In genomic region chr6:40877362-40877761, GRCh38 we compare ENCODE assay signal across 18 cellular contexts.
A peak's percentile ranks its signal among the peaks of the same experiment; 100 is the strongest.
DNase-seq lines count a peak whose midpoint lies in the region; ATAC-seq, FAIRE-seq and TF ChIP-seq lines count a peak whose summit lies in the region.
"Had no signal": no experiment of that assay in that cellular context is flagged by ENCODE, and none has a peak within 500 bp of the region (broad histone marks: within the 10 kb centered on the region; RNA-seq: fewer than 3 reads in every experiment).

No MANE protein-coding gene starts in this region.

- peaks cover 10% of the 10 kb centered on the region for H3K4me1 ChIP-seq in keratinocyte (ENCODE audit: control insufficient read depth, extremely low read depth, insufficient read depth, low read length)
- no peaks in the 10 kb centered on the region for H3K4me1 ChIP-seq in kidney (ENCODE audit: control insufficient read depth in 1 of 2, insufficient read depth in 1 of 2, low read depth in 1 of 2, low read length in 2 of 2)
- H3K4me1 ChIP-seq in suprapubic skin = no peaks in the 10 kb centered on the region
- H3K4me1 ChIP-seq: prostate gland had no signal

- H3K9me3 ChIP-seq in keratinocyte (ENCODE audit: control insufficient read depth, low read depth, low read length) (no peaks in the 10 kb centered on the region), kidney (ENCODE audit: control insufficient read depth in 1 of 2, low read length in 2 of 2) (no peaks in the 10 kb centered on the region), suprapubic skin (no peaks in the 10 kb centered on the region)
- H3K9me3 ChIP-seq: prostate gland, thoracic aorta had no signal

- H3K9ac ChIP-seq in keratinocyte (ENCODE audit: control insufficient read depth, extremely low read depth, insufficient read depth, low read length) (no peak overlapping the region), kidney (ENCODE audit: low read length in 2 of 2) (no peak overlapping the region)

- CTCF ChIA-PET in activated naive CD4-positive, alpha-beta T cell treated with anti-CD3 and anti-CD28 coated beads for 36 hours (lab: Charles Lee) = no interaction called here
- CTCF ChIA-PET in activated naive CD4-positive, alpha-beta T cell treated with anti-CD3 and anti-CD28 coated beads, Interleukin-2, amount 10 ng/mL, durations not matched to agents 7 days and 5 days (lab: Charles Lee) = no interaction called here

- dilution Hi-C loops in keratinocyte (cut with MboI; ENCODE audit: extremely low pct_ligation_motif_present, low sequenced_read_pairs) = no loop called here

- no peak for TF ChIP-seq POLR2A in suprapubic skin (IDR thresholded peaks at IDR 0.05)

- H3K4me3 Mint-ChIP-seq in activated naive CD4-positive, alpha-beta T cell treated with anti-CD3 and anti-CD28 coated beads for 36 hours = no peak overlapping the region
- H3K4me3 Mint-ChIP-seq in activated naive CD4-positive, alpha-beta T cell treated with anti-CD3 and anti-CD28 coated beads, Interleukin-2, amount 10 ng/mL, durations not matched to agents 7 days and 5 days = no peak overlapping the region
- H3K4me3 Mint-ChIP-seq in stimulated activated naive B cell treated with anti-CD40 and anti-IgM and Interleukin-4, amounts not matched to agents 10 μg/mL and 1 μg/mL and 100 μg/mL, for 72 hours = no peak overlapping the region
- H3K4me3 Mint-ChIP-seq: CD8-positive, alpha-beta memory T cell had no signal

- peaks cover 29% of the 10 kb centered on the region for H3K27me3 Mint-ChIP-seq in activated naive CD4-positive, alpha-beta T cell treated with anti-CD3 and anti-CD28 coated beads for 36 hours (ENCODE audit: low read depth)
- H3K27me3 Mint-ChIP-seq in activated naive CD4-positive, alpha-beta T cell treated with anti-CD3 and anti-CD28 coated beads, Interleukin-2, amount 10 ng/mL, durations not matched to agents 7 days and 5 days = peaks cover 40% of the 10 kb centered on the region
- H3K27me3 Mint-ChIP-seq in stimulated activated naive B cell treated with anti-CD40 and anti-IgM and Interleukin-4, amounts not matched to agents 10 μg/mL and 1 μg/mL and 100 μg/mL, for 72 hours = peaks cover 29 to 39% of the 10 kb centered on the region in 2 donors

- H3K36me3 ChIP-seq in keratinocyte (ENCODE audit: control insufficient read depth in 2 of 2, extremely low read depth in 1 of 2, insufficient read depth in 2 of 2, low read length in 2 of 2) = no peaks in the 10 kb centered on the region
- no peaks in the 10 kb centered on the region for H3K36me3 ChIP-seq in kidney (ENCODE audit: control insufficient read depth in 1 of 2, insufficient read depth in 2 of 2, low read length in 2 of 2)
- H3K36me3 ChIP-seq in suprapubic skin = no peaks in the 10 kb centered on the region
- H3K36me3 ChIP-seq: prostate gland, thoracic aorta had no signal

- H3K27ac Mint-ChIP-seq in activated naive CD4-positive, alpha-beta T cell treated with anti-CD3 and anti-CD28 coated beads for 36 hours = no peak overlapping the region
- H3K27ac Mint-ChIP-seq in activated naive CD4-positive, alpha-beta T cell treated with anti-CD3 and anti-CD28 coated beads, Interleukin-2, amount 10 ng/mL, durations not matched to agents 7 days and 5 days = no peak overlapping the region
- H3K27ac Mint-ChIP-seq in stimulated activated naive B cell treated with anti-CD40 and anti-IgM and Interleukin-4, amounts not matched to agents 10 μg/mL and 1 μg/mL and 100 μg/mL, for 72 hours = no peak overlapping the region
- H3K27ac Mint-ChIP-seq: CD8-positive, alpha-beta memory T cell had no signal

- H4K20me1 ChIP-seq in keratinocyte (ENCODE audit: control insufficient read depth, extremely low read depth, insufficient read depth, low read length) = no peaks in the 10 kb centered on the region

- no peak for TF ChIP-seq EP300 in suprapubic skin (IDR thresholded peaks at IDR 0.05)

- no peaks in the 10 kb centered on the region for H3K36me3 Mint-ChIP-seq in activated naive CD4-positive, alpha-beta T cell treated with anti-CD3 and anti-CD28 coated beads for 36 hours (ENCODE audit: low read depth)
- no peaks in the 10 kb centered on the region for H3K36me3 Mint-ChIP-seq in activated naive CD4-positive, alpha-beta T cell treated with anti-CD3 and anti-CD28 coated beads, Interleukin-2, amount 10 ng/mL, durations not matched to agents 7 days and 5 days
- no peaks in the 10 kb centered on the region for H3K36me3 Mint-ChIP-seq in stimulated activated naive B cell treated with anti-CD40 and anti-IgM and Interleukin-4, amounts not matched to agents 10 μg/mL and 1 μg/mL and 100 μg/mL, for 72 hours
- H3K36me3 Mint-ChIP-seq: CD8-positive, alpha-beta memory T cell had no signal

- H3K79me2 ChIP-seq in keratinocyte (ENCODE audit: control insufficient read depth, insufficient read depth, low read length) = no peaks in the 10 kb centered on the region

- intact Hi-C loops in activated naive CD4-positive, alpha-beta T cell treated with anti-CD3 and anti-CD28 coated beads for 36 hours (cut with micrococcal nuclease) = no loop called here
- intact Hi-C loops in kidney (cut with DNase I) = no loop called here

- 55% methylated on average over 1 of the region's 1 CpG for WGBS in suprapubic skin

- peak; percentile 84 for FAIRE-seq in keratinocyte (lab: Jason Lieb, UNC)
- FAIRE-seq in kidney (lab: Jason Lieb, UNC) = no peak
- FAIRE-seq: GM18507, TTC549 had no signal

- H3K4me2 ChIP-seq in keratinocyte (ENCODE audit: control insufficient read depth, extremely low read depth, insufficient read depth, low read depth, low read length) = no peak overlapping the region
- H3K4me2 ChIP-seq: smooth muscle cell had no signal

- peaks cover 7% of the 10 kb centered on the region for H3K9me3 Mint-ChIP-seq in activated naive CD4-positive, alpha-beta T cell treated with anti-CD3 and anti-CD28 coated beads for 36 hours
- no peaks in the 10 kb centered on the region for H3K9me3 Mint-ChIP-seq in activated naive CD4-positive, alpha-beta T cell treated with anti-CD3 and anti-CD28 coated beads, Interleukin-2, amount 10 ng/mL, durations not matched to agents 7 days and 5 days
- H3K9me3 Mint-ChIP-seq in stimulated activated naive B cell treated with anti-CD40 and anti-IgM and Interleukin-4, amounts not matched to agents 10 μg/mL and 1 μg/mL and 100 μg/mL, for 72 hours = peaks cover 4 to 5% of the 10 kb centered on the region in 2 donors

- DNase-seq in activated naive CD4-positive, alpha-beta T cell treated with anti-CD3 and anti-CD28 coated beads for 36 hours = peak; percentile 65
- no peak for DNase-seq in activated naive CD4-positive, alpha-beta T cell treated with anti-CD3 and anti-CD28 coated beads, Interleukin-2, amount 10 ng/mL, durations not matched to agents 7 days and 5 days
- DNase-seq in activated CD8-positive, alpha-beta memory T cell treated with anti-CD3 and anti-CD28 coated beads, Interleukin-2, amount 50 U/mL, for 48 hours = peak; percentile 57
- DNase-seq in keratinocyte (ENCODE audit: low read depth, low spot score) (peak; percentile 75), kidney (no peak), midbrain (lab: John Stamatoyannopoulos, UW) (no peak), suprapubic skin (ENCODE audit: low spot score in 2 of 2) (no peak)
- DNase-seq in stimulated activated naive B cell treated with anti-CD40 and anti-IgM and Interleukin-4, amounts not matched to agents 10 μg/mL and 1 μg/mL and 100 μg/mL, for 72 hours = no peak
- DNase-seq: CD8-positive, alpha-beta memory T cell; DMS79 treated with DMSO at 0.1 percent for 48 hours; Karpas-422; kidney glomerular epithelial cell; RPMI8226 had no signal

- H3K4me3 ChIP-seq in keratinocyte (ENCODE audit: control insufficient read depth in 2 of 3, extremely low read depth in 1 of 3, insufficient read depth in 2 of 3, low read depth in 1 of 3, low read length in 3 of 3) (no peak overlapping the region), kidney (ENCODE audit: low read length in 2 of 2) (no peak overlapping the region), suprapubic skin (no peak overlapping the region)
- H3K4me3 ChIP-seq: prostate gland, smooth muscle cell, thoracic aorta had no signal

- peak; percentile 54 to 75 for ATAC-seq in stimulated activated naive B cell treated with anti-CD40 and anti-IgM and Interleukin-4, amounts not matched to agents 10 μg/mL and 1 μg/mL and 100 μg/mL, for 72 hours (replicated peaks)

- H3K27me3 ChIP-seq in keratinocyte (ENCODE audit: control insufficient read depth, extremely low read depth, insufficient read depth, low read length) = peaks cover 9% of the 10 kb centered on the region
- peaks cover 4% of the 10 kb centered on the region for H3K27me3 ChIP-seq in suprapubic skin

- peak in 1 of 3 experiments; percentile 8 for TF ChIP-seq CTCF in keratinocyte (optimal IDR thresholded peaks at IDR 0.05 in 1 of 3, IDR thresholded peaks at IDR 0.05 in 1 of 3, conservative IDR thresholded peaks at IDR 0.05 in 1 of 3; ENCODE audit: extremely low read depth in 1 of 3, insufficient read depth in 2 of 3, low read length in 3 of 3)
- TF ChIP-seq CTCF in kidney (IDR thresholded peaks at IDR 0.05; ENCODE audit: borderline replicate concordance, extremely low read depth, insufficient read depth) = no peak
- TF ChIP-seq CTCF in suprapubic skin (IDR thresholded peaks at IDR 0.05) = no peak

- H3K27ac ChIP-seq in keratinocyte (ENCODE audit: control insufficient read depth, insufficient read depth, low read length) = no peak overlapping the region
- H3K27ac ChIP-seq in kidney (ENCODE audit: low read depth in 2 of 2, low read length in 2 of 2) = no peak overlapping the region
- no peak overlapping the region for H3K27ac ChIP-seq in suprapubic skin
- H3K27ac ChIP-seq: prostate gland, thoracic aorta had no signal

- no peaks in the 10 kb centered on the region for H3K9me1 ChIP-seq in keratinocyte (ENCODE audit: control insufficient read depth, extremely low read depth, insufficient read depth, low read length)

- no peak overlapping the region for H2AFZ ChIP-seq in keratinocyte (ENCODE audit: control insufficient read depth, low read length)

- peaks cover 9% of the 10 kb centered on the region for H3K4me1 Mint-ChIP-seq in activated naive CD4-positive, alpha-beta T cell treated with anti-CD3 and anti-CD28 coated beads for 36 hours (ENCODE audit: low read depth)
- peaks cover 5% of the 10 kb centered on the region for H3K4me1 Mint-ChIP-seq in activated naive CD4-positive, alpha-beta T cell treated with anti-CD3 and anti-CD28 coated beads, Interleukin-2, amount 10 ng/mL, durations not matched to agents 7 days and 5 days
- H3K4me1 Mint-ChIP-seq in stimulated activated naive B cell treated with anti-CD40 and anti-IgM and Interleukin-4, amounts not matched to agents 10 μg/mL and 1 μg/mL and 100 μg/mL, for 72 hours = peaks cover 0 to 3% of the 10 kb centered on the region in 2 donors
- H3K4me1 Mint-ChIP-seq: CD8-positive, alpha-beta memory T cell had no signal

Comparison
In these comparisons a context has a peak if more than half of its experiments do, and no peak if none do; other contexts are left out.
1. DNase-seq: peak in activated naive CD4-positive, alpha-beta T cell treated with anti-CD3 and anti-CD28 coated beads for 36 hours (single experiment), activated CD8-positive, alpha-beta memory T cell treated with anti-CD3 and anti-CD28 coated beads, Interleukin-2, amount 50 U/mL, for 48 hours (single experiment) and keratinocyte (single experiment); none in activated naive CD4-positive, alpha-beta T cell treated with anti-CD3 and anti-CD28 coated beads, Interleukin-2, amount 10 ng/mL, durations not matched to agents 7 days and 5 days (single experiment), stimulated activated naive B cell treated with anti-CD40 and anti-IgM and Interleukin-4, amounts not matched to agents 10 μg/mL and 1 μg/mL and 100 μg/mL, for 72 hours (single experiment), kidney (single experiment), midbrain (single experiment) and suprapubic skin (0 of 2).